Comparison of ENCODE assay signal across 8 cellular contexts in genomic region chr1:226643167-226643566, GRCh38.
A peak's percentile ranks its signal among the peaks of the same experiment; 100 is the strongest.
DNase-seq lines count a peak whose midpoint lies in the region; ATAC-seq and TF ChIP-seq lines count a peak whose summit lies in the region.

No MANE protein-coding gene starts in this region.

- H3K36me3 ChIP-seq in CD4-positive, alpha-beta memory T cell (ENCODE audit: insufficient read depth, low read length) = peaks cover 68% of the 10 kb centered on the region
- H3K36me3 ChIP-seq in HUES48 (ENCODE audit: control insufficient read depth, insufficient read depth, low read length) (no peaks in the 10 kb centered on the region), esophagus squamous epithelium (peaks cover 21 to 82% (median 31%) of the 10 kb centered on the region in 3 donors)

- no peaks in the 10 kb centered on the region for H3K9me3 Mint-ChIP-seq in CD4-positive, alpha-beta memory T cell
- no peaks in the 10 kb centered on the region for H3K9me3 Mint-ChIP-seq in activated CD4-positive, alpha-beta T cell treated with anti-CD3 and anti-CD28 coated beads, Interleukin-2, amount 10 ng/mL, durations not matched to agents 24 days and 14 days

- intact Hi-C loops in CD4-positive, alpha-beta memory T cell (cut with micrococcal nuclease) = no loop called here
- intact Hi-C loops in activated CD4-positive, alpha-beta T cell treated with anti-CD3 and anti-CD28 coated beads, Interleukin-2, amount 10 ng/mL, durations not matched to agents 24 days and 14 days (cut with micrococcal nuclease) = loop anchor here (1.0 to 2.0 kb wide), 4 partner anchors 8 to 36 kb away; no protein-coding TSS in a partner anchor
- intact Hi-C loops in esophagus squamous epithelium (cut with DNase I) = loop anchor here (10.0 kb wide), 1 partner anchor 92 kb away; the partner anchor contains the start of gene ITPKB

- POLR2A ChIA-PET in CD4-positive, alpha-beta memory T cell (lab: Charles Lee; ENCODE audit: partially characterized antibody) = interaction anchor here (0.9 to 3.5 kb wide), 8 partner anchors 10 to 296 kb away, joined by 3 to 20 read pairs (median 4); no protein-coding TSS in a partner anchor

- TF ChIP-seq CTCF in esophagus squamous epithelium (IDR thresholded peaks at IDR 0.05) = no peak

- H3K27ac Mint-ChIP-seq in CD4-positive, alpha-beta memory T cell = peak overlapping the region in 6 of 7 donors; percentile 87 to 92 (median 90)
- peak overlapping the region; percentile 91 for H3K27ac Mint-ChIP-seq in activated CD4-positive, alpha-beta T cell treated with anti-CD3 and anti-CD28 coated beads, Interleukin-2, amount 10 ng/mL, durations not matched to agents 24 days and 14 days

- no peaks in the 10 kb centered on the region for H3K27me3 ChIP-seq in CD4-positive, alpha-beta memory T cell (ENCODE audit: insufficient read depth, low read length)
- H3K27me3 ChIP-seq in HUES48 (ENCODE audit: control insufficient read depth, insufficient read depth, low read length) (no peaks in the 10 kb centered on the region), esophagus squamous epithelium (no peaks in the 10 kb centered on the region)

- TF ChIP-seq POLR2A in esophagus squamous epithelium (IDR thresholded peaks at IDR 0.05) = no peak

- CTCF ChIA-PET in CD4-positive, alpha-beta memory T cell (lab: Charles Lee; ENCODE audit: partially characterized antibody) = interaction anchor here (1.2 to 4.2 kb wide), 7 partner anchors 9 to 184 kb away, joined by 3 to 14 read pairs (median 6); no protein-coding TSS in a partner anchor

- no peak overlapping the region for H3K4me3 ChIP-seq in CD4-positive, alpha-beta memory T cell (ENCODE audit: low read length in 2 of 2)
- H3K4me3 ChIP-seq in HUES48 (ENCODE audit: low read depth, low read length) (no peak overlapping the region), esophagus squamous epithelium (no peak overlapping the region), skin epidermis (no peak overlapping the region)

- H3K27ac ChIP-seq in CD4-positive, alpha-beta memory T cell (ENCODE audit: low read depth, low read length) = peak overlapping the region; percentile 42
- peak overlapping the region; percentile 29 for H3K27ac ChIP-seq in HUES48 (ENCODE audit: low read depth, low read length)
- peak overlapping the region; percentile 27 to 82 (median 68) for H3K27ac ChIP-seq in esophagus squamous epithelium
- peak overlapping the region in 14 of 21 experiments; percentile 15 to 79 (median 48) for H3K27ac ChIP-seq in skin epidermis

- ATAC-seq in GM21515 (IDR thresholded peaks at IDR 0.05; ENCODE audit: unreplicated experiment) = peak; percentile 57

- WGBS in esophagus squamous epithelium, 2 donors = 20 to 44% methylated on average over 2 to 8 of the region's 9 CpGs

- peaks cover 60% of the 10 kb centered on the region for H3K4me1 ChIP-seq in CD4-positive, alpha-beta memory T cell (ENCODE audit: insufficient read depth, low read length)
- 0 out of 2 replicates have a peak, but pooled peaks cover 3% of the 10 kb centered on the region for H3K4me1 ChIP-seq in HUES48 (ENCODE audit: control insufficient read depth, insufficient read depth, low read length)
- peaks cover 22 to 65% (median 42%) of the 10 kb centered on the region in 3 donors for H3K4me1 ChIP-seq in esophagus squamous epithelium

- peaks cover 42 to 82% of the 10 kb centered on the region in 2 donors for H3K36me3 Mint-ChIP-seq in CD4-positive, alpha-beta memory T cell
- peaks cover 57% of the 10 kb centered on the region for H3K36me3 Mint-ChIP-seq in activated CD4-positive, alpha-beta T cell treated with anti-CD3 and anti-CD28 coated beads, Interleukin-2, amount 10 ng/mL, durations not matched to agents 24 days and 14 days (ENCODE audit: low read depth)

- H3K9ac ChIP-seq in HUES48 (ENCODE audit: low read depth, low read length) = no peak overlapping the region

- H3K27me3 Mint-ChIP-seq in CD4-positive, alpha-beta memory T cell = no peaks in the 10 kb centered on the region
- no peaks in the 10 kb centered on the region for H3K27me3 Mint-ChIP-seq in activated CD4-positive, alpha-beta T cell treated with anti-CD3 and anti-CD28 coated beads, Interleukin-2, amount 10 ng/mL, durations not matched to agents 24 days and 14 days

- peak overlapping the region in 7 of 8 donors; percentile 26 to 76 (median 62) for H3K4me3 Mint-ChIP-seq in CD4-positive, alpha-beta memory T cell
- H3K4me3 Mint-ChIP-seq in activated CD4-positive, alpha-beta T cell treated with anti-CD3 and anti-CD28 coated beads, Interleukin-2, amount 10 ng/mL, durations not matched to agents 24 days and 14 days = peak overlapping the region; percentile 79

- H3K9me3 ChIP-seq in CD4-positive, alpha-beta memory T cell (ENCODE audit: control insufficient read depth in 1 of 2, low read length in 2 of 2) = no peaks in the 10 kb centered on the region
- H3K9me3 ChIP-seq in HUES48 (ENCODE audit: control insufficient read depth, insufficient read depth, low read length) = no peaks in the 10 kb centered on the region
- no peaks in the 10 kb centered on the region for H3K9me3 ChIP-seq in esophagus squamous epithelium

- H3K4me1 Mint-ChIP-seq in CD4-positive, alpha-beta memory T cell = peaks cover 32 to 75% (median 49%) of the 10 kb centered on the region in 4 donors
- H3K4me1 Mint-ChIP-seq in activated CD4-positive, alpha-beta T cell treated with anti-CD3 and anti-CD28 coated beads, Interleukin-2, amount 10 ng/mL, durations not matched to agents 24 days and 14 days = peaks cover 40% of the 10 kb centered on the region

- peak in 1 of 5 donors; percentile 80 for DNase-seq in CD4-positive, alpha-beta memory T cell
- DNase-seq in activated CD4-positive, alpha-beta T cell treated with anti-CD3 and anti-CD28 coated beads, Interleukin-2, amount 10 ng/mL, durations not matched to agents 24 days and 14 days = peak; percentile 80
- no peak for DNase-seq in esophagus squamous epithelium (lab: John Stamatoyannopoulos, UW)
- no peak for DNase-seq in NCI-H526 treated with DMSO at 0.1 percent for 48 hours (lab: John Stamatoyannopoulos, UW)
- DNase-seq in NCI-H510A (lab: John Stamatoyannopoulos, UW) = no peak
